In genomic region chr2:112656679-112657078, GRCh38 we compare ENCODE assay signal across 26 cellular contexts. TPM values are rescaled to one million over a fixed set of nuclear protein-coding genes. Genes with fewer than 3 reads are reported as not detected.
DNase-seq lines count a peak whose midpoint lies in the region; ATAC-seq and TF ChIP-seq lines count a peak whose summit lies in the region.
"Had no signal": no experiment of that assay in that cellular context is flagged by ENCODE, and none has a peak within 500 bp of the region (broad histone marks: within the 10 kb centered on the region; RNA-seq: fewer than 3 reads in every experiment).

No MANE protein-coding gene starts in this region.

- no peak overlapping the region for H3K4me3 ChIP-seq in trophoblast cell (ENCODE audit: low read depth, low read length)
- no peak overlapping the region for H3K4me3 ChIP-seq in GM23338
- H3K4me3 ChIP-seq: colonic mucosa, neural progenitor cell, psoas muscle, upper lobe of left lung had no signal

- H3K18ac ChIP-seq in trophoblast cell (ENCODE audit: low read length) = no peak overlapping the region

- POLR2A ChIA-PET in activated CD4-positive, alpha-beta T cell treated with anti-CD3 and anti-CD28 coated beads for 36 hours (lab: Charles Lee) = interaction anchor here (0.7 to 1.3 kb wide), 4 partner anchors 8 to 35 kb away, joined by 3 to 5 read pairs (median 4); partner anchors contain the start of gene SLC20A1
- POLR2A ChIA-PET in GM10248 (lab: Yijun Ruan, JAX) = interaction anchor here (0.8 to 4.2 kb wide), 4 partner anchors 9 to 20 kb away, joined by 4 to 32 read pairs (median 9); partner anchors contain the start of gene SLC20A1

- H3K9me2 ChIP-seq in GM23338 (ENCODE audit: insufficient read depth) = no peaks in the 10 kb centered on the region

- no peak overlapping the region for H3K14ac ChIP-seq in trophoblast cell (ENCODE audit: low read length)

- H3K27me3 Mint-ChIP-seq in activated CD4-positive, alpha-beta T cell treated with anti-CD3 and anti-CD28 coated beads for 36 hours = no peaks in the 10 kb centered on the region
- peaks cover 2% of the 10 kb centered on the region for H3K27me3 Mint-ChIP-seq in HFFc6 (ENCODE audit: insufficient read depth)
- H3K27me3 Mint-ChIP-seq in chondrocyte (ENCODE audit: low read depth) = no peaks in the 10 kb centered on the region
- peaks cover 2% of the 10 kb centered on the region for H3K27me3 Mint-ChIP-seq in GM23338 (ENCODE audit: insufficient read depth, low read depth, poor library complexity)
- H3K27me3 Mint-ChIP-seq: activated naive CD8-positive, alpha-beta T cell treated with anti-CD3 and anti-CD28 coated beads, Interleukin-2, amount 10 ng/mL, durations not matched to agents 7 days and 5 days; brain had no signal

- H3K27ac ChIP-seq in trophoblast cell (ENCODE audit: low read depth, low read length) = no peak overlapping the region
- no peak overlapping the region for H3K27ac ChIP-seq in GM23338 (ENCODE audit: low read depth)
- H3K27ac ChIP-seq: colonic mucosa, neural progenitor cell, psoas muscle, upper lobe of left lung had no signal

- no peak for DNase-seq in activated CD4-positive, alpha-beta T cell treated with anti-CD3 and anti-CD28 coated beads for 36 hours
- no peak for DNase-seq in activated CD4-positive, alpha-beta T cell treated with anti-CD3 and anti-CD28 coated beads for 1 hour
- DNase-seq in HFFc6 (no peak), chondrocyte (ENCODE audit: low spot score) (no peak), trophoblast cell (no peak), GM23338 (ENCODE audit: low spot score) (no peak), GM10248 (ENCODE audit: extremely low spot score) (no peak)
- DNase-seq: activated CD4-positive, alpha-beta T cell treated with anti-CD3 and anti-CD28 coated beads, Interleukin-2, amount 50 U/mL, for 4 hours; activated naive CD8-positive, alpha-beta T cell treated with anti-CD3 and anti-CD28 coated beads, Interleukin-2, amount 10 ng/mL, durations not matched to agents 7 days and 5 days; BE2C; colonic mucosa; IMR-90; midbrain; MM.1S; NCI-H187; NCI-H82; OCI-M1; psoas muscle; SHP77; stimulated activated CD4-positive, alpha-beta T cell treated with anti-CD3 and anti-CD28 coated beads, Interleukin-2, amount 100 ng/mL, for 24 hours; stimulated activated naive CD4-positive, alpha-beta T cell treated with Interleukin-2 at 50 U/mL for 16 hours; upper lobe of left lung had no signal

- CTCF ChIA-PET in activated CD4-positive, alpha-beta T cell treated with anti-CD3 and anti-CD28 coated beads for 36 hours (lab: Charles Lee) = interaction anchor here (0.9 kb wide), 1 partner anchor 30 kb away, joined by 4 read pairs; no protein-coding TSS in a partner anchor
- CTCF ChIA-PET in GM10248 (lab: Yijun Ruan, JAX) = interaction anchor here (1.0 to 3.2 kb wide), 8 partner anchors 10 to 68 kb away, joined by 3 to 10 read pairs (median 6); partner anchors contain the start of gene SLC20A1

- peaks cover 72% of the 10 kb centered on the region for H3K4me1 Mint-ChIP-seq in activated CD4-positive, alpha-beta T cell treated with anti-CD3 and anti-CD28 coated beads for 36 hours
- H3K4me1 Mint-ChIP-seq in HFFc6 (ENCODE audit: low read depth) (peaks cover 89% of the 10 kb centered on the region), chondrocyte (ENCODE audit: low read depth) (peaks cover 17% of the 10 kb centered on the region), GM23338 (no peaks in the 10 kb centered on the region)
- H3K4me1 Mint-ChIP-seq: neural progenitor cell had no signal

- H3K27ac Mint-ChIP-seq in activated CD4-positive, alpha-beta T cell treated with anti-CD3 and anti-CD28 coated beads for 36 hours = peak overlapping the region; percentile 42
- peak overlapping the region; percentile 69 for H3K27ac Mint-ChIP-seq in HFFc6
- H3K27ac Mint-ChIP-seq in chondrocyte (ENCODE audit: unreplicated experiment) = peak overlapping the region; percentile 22
- H3K27ac Mint-ChIP-seq in GM23338 = no peak overlapping the region
- H3K27ac Mint-ChIP-seq: activated naive CD8-positive, alpha-beta T cell treated with anti-CD3 and anti-CD28 coated beads, Interleukin-2, amount 10 ng/mL, durations not matched to agents 7 days and 5 days; neural progenitor cell had no signal

- H3K36me3 Mint-ChIP-seq in activated CD4-positive, alpha-beta T cell treated with anti-CD3 and anti-CD28 coated beads for 36 hours (ENCODE audit: low read depth) = peaks cover 85% of the 10 kb centered on the region
- H3K36me3 Mint-ChIP-seq in HFFc6 (ENCODE audit: low read depth) (peaks cover 73% of the 10 kb centered on the region), chondrocyte (ENCODE audit: low read depth) (peaks cover 44% of the 10 kb centered on the region), GM23338 (ENCODE audit: low read depth) (peaks cover 94% of the 10 kb centered on the region)

- H4K91ac ChIP-seq in trophoblast cell (ENCODE audit: low read depth, low read length) = no peak overlapping the region

- no peak overlapping the region for H3K4ac ChIP-seq in trophoblast cell (ENCODE audit: low read depth, low read length)

- no peak for ATAC-seq in activated CD4-positive, alpha-beta T cell treated with anti-CD3 and anti-CD28 coated beads for 36 hours
- ATAC-seq in GM18511 (IDR thresholded peaks at IDR 0.05; ENCODE audit: unreplicated experiment) = no peak
- ATAC-seq in GM23338 = no peak
- ATAC-seq: left lobe of liver, psoas muscle had no signal

- intact Hi-C loops in activated CD4-positive, alpha-beta T cell treated with anti-CD3 and anti-CD28 coated beads for 36 hours (cut with DNase I, micrococcal nuclease) = no loop called here

- no peaks in the 10 kb centered on the region for H3K4me1 ChIP-seq in trophoblast cell (ENCODE audit: control insufficient read depth in 1 of 2, insufficient read depth in 2 of 2, low read length in 2 of 2)
- no peaks in the 10 kb centered on the region for H3K4me1 ChIP-seq in GM23338 (ENCODE audit: insufficient read depth)
- H3K4me1 ChIP-seq: BE2C, colonic mucosa, neural progenitor cell, psoas muscle had no signal

- no peaks in the 10 kb centered on the region for H3K79me1 ChIP-seq in trophoblast cell (ENCODE audit: low read length)

- H3F3A ChIP-seq in GM23338 (replicated peaks; ENCODE audit: low read depth) = 0 out of 2 replicates have a peak, but pooled peaks cover 4% of the 10 kb centered on the region

- TF ChIP-seq CTCF in HFFc6 (IDR thresholded peaks at IDR 0.05) (no peak), chondrocyte (IDR thresholded peaks at IDR 0.05) (no peak), GM23338 (conservative IDR thresholded peaks at IDR 0.05; ENCODE audit: low read depth in 2 of 2) (no peak), GM10248 (IDR thresholded peaks at IDR 0.05; ENCODE audit: control extremely low read depth, extremely low read depth, low read depth, missing control alignments) (no peak)

- H4K12ac ChIP-seq in trophoblast cell (ENCODE audit: low read depth, low read length) = no peak overlapping the region

- no peak overlapping the region for H3K4me2 ChIP-seq in trophoblast cell (ENCODE audit: low read length)
- H3K4me2 ChIP-seq in GM23338 = no peak overlapping the region
- H3K4me2 ChIP-seq: neural progenitor cell had no signal

- H3K9me3 ChIP-seq in trophoblast cell (ENCODE audit: insufficient read depth, low read depth, low read length) = no peaks in the 10 kb centered on the region
- H3K9me3 ChIP-seq: BE2C, colonic mucosa, psoas muscle, upper lobe of left lung had no signal

- no peaks in the 10 kb centered on the region for H3K9me3 Mint-ChIP-seq in activated CD4-positive, alpha-beta T cell treated with anti-CD3 and anti-CD28 coated beads for 36 hours (ENCODE audit: low read depth)
- H3K9me3 Mint-ChIP-seq in HFFc6 (no peaks in the 10 kb centered on the region), chondrocyte (ENCODE audit: low read depth) (no peaks in the 10 kb centered on the region), GM23338 (no peaks in the 10 kb centered on the region)
- H3K9me3 Mint-ChIP-seq: activated naive CD8-positive, alpha-beta T cell treated with anti-CD3 and anti-CD28 coated beads, Interleukin-2, amount 10 ng/mL, durations not matched to agents 7 days and 5 days; brain; neural progenitor cell had no signal

- no peak overlapping the region for H2BK12ac ChIP-seq in trophoblast cell (ENCODE audit: low read length)

- H2BK5ac ChIP-seq in trophoblast cell (ENCODE audit: low read depth, low read length, poor library complexity) = no peak overlapping the region

- H4K20me1 ChIP-seq in GM23338 (replicated peaks; ENCODE audit: insufficient read depth) = peaks cover 29% of the 10 kb centered on the region

- H3K23ac ChIP-seq in trophoblast cell (ENCODE audit: low read length) = no peak overlapping the region

- H3K4me3 Mint-ChIP-seq in activated CD4-positive, alpha-beta T cell treated with anti-CD3 and anti-CD28 coated beads for 36 hours = no peak overlapping the region
- H3K4me3 Mint-ChIP-seq in HFFc6 (peak overlapping the region; percentile 36), chondrocyte (ENCODE audit: unreplicated experiment) (no peak overlapping the region), GM23338 (no peak overlapping the region)
- H3K4me3 Mint-ChIP-seq: activated naive CD8-positive, alpha-beta T cell treated with anti-CD3 and anti-CD28 coated beads, Interleukin-2, amount 10 ng/mL, durations not matched to agents 7 days and 5 days; brain; neural progenitor cell had no signal

- no CpG with 5 or more reads among the region's 4 CpGs for WGBS in trophoblast cell (ENCODE audit: extremely low coverage, insufficient coverage, insufficient read length)

- no peaks in the 10 kb centered on the region for H3K27me3 ChIP-seq in trophoblast cell (ENCODE audit: insufficient read depth, low read length)
- H3K27me3 ChIP-seq in GM23338 (ENCODE audit: insufficient read depth) = no peaks in the 10 kb centered on the region
- H3K27me3 ChIP-seq: BE2C, colonic mucosa, neural progenitor cell, upper lobe of left lung had no signal

- H3K36me3 ChIP-seq in trophoblast cell (ENCODE audit: control insufficient read depth in 1 of 2, insufficient read depth in 2 of 2, low read length in 2 of 2) = peaks cover 25 to 44% of the 10 kb centered on the region in 2 experiments
- peaks cover 81% of the 10 kb centered on the region for H3K36me3 ChIP-seq in GM23338 (ENCODE audit: insufficient read depth)

- no peak overlapping the region for H4K8ac ChIP-seq in trophoblast cell (ENCODE audit: low read depth, low read length)

- peak overlapping the region; percentile 26 for H3K9ac ChIP-seq in trophoblast cell (ENCODE audit: low read length)
- H3K9ac ChIP-seq: neural progenitor cell had no signal

- no peak overlapping the region for H2AFZ ChIP-seq in trophoblast cell (ENCODE audit: insufficient read depth, low read length, poor library complexity)
- no peak overlapping the region for H2AFZ ChIP-seq in GM23338
- H2AFZ ChIP-seq: neural progenitor cell had no signal

- H2AK5ac ChIP-seq in trophoblast cell (ENCODE audit: low read length) = no peak overlapping the region

- no peaks in the 10 kb centered on the region for H3K79me2 ChIP-seq in trophoblast cell (ENCODE audit: control insufficient read depth, insufficient read depth, low read length, poor library complexity)
- H3K79me2 ChIP-seq in GM23338 (replicated peaks; ENCODE audit: insufficient read depth) = peaks cover 48% of the 10 kb centered on the region

- no peak overlapping the region for H2BK120ac ChIP-seq in trophoblast cell (ENCODE audit: insufficient read depth, low read length, poor library complexity)

RNA-seq across cellular contexts. Expression of gene SLC20A1, which starts 10.9 kb away (rescaled TPM):
- total RNA-seq in activated CD4-positive, alpha-beta T cell treated with anti-CD3 and anti-CD28 coated beads for 36 hours = 10 to 100 TPM; 69.3 to 69.6 TPM
- total RNA-seq in HFFc6 (2021; fragmentation: NEBNext Ultra II Directional; extraction: Animal tissue kit (Norgen Biotek cat#: 25700)) = 100 to 1,000 TPM; 147 to 225 (median 195) TPM
- total RNA-seq in chondrocyte = 62.2 to 94.5 TPM (median 63.0 TPM) in 3 replicates
- 25.1 and 26.0 TPM in 2 replicates for polyA plus RNA-seq in trophoblast cell (2013)
- 81.9 and 84.3 TPM in 2 replicates for total RNA-seq in GM23338 (2014; rRNA removed; shearing (Covaris generic))
- polyA plus RNA-seq in GM23338 (2016; fragmentation: Nextera tagmentation; extraction: Ambion mirVana) = 50.1 and 52.9 TPM in 2 replicates
